Comparison of ENCODE assay signal across 9 cellular contexts in the genomic region with DNA sequence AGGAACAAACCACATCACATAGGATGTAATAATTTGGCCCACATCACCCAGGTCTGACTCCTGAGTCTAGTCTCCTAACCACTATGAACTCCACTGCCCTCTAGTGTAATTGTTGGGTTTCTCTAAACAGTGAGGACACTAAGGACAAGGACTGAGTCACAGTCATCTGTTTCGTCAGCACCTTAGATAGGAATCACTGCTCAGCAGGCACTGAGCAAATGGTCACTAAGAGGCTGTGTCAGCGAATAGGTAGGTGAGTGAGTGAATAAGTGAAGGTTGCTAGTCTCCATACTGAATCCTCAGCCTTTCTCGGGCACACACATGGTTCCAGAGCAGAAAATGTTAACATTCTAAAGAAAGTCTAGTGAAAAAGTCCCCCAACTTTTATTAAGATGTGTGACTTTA.
DNase-seq lines count a peak whose midpoint lies in the region; ATAC-seq and TF ChIP-seq lines count a peak whose summit lies in the region.
"Had no signal": no experiment of that assay in that cellular context is flagged by ENCODE, and none has a peak within 500 bp of the region (broad histone marks: within the 10 kb centered on the region; RNA-seq: fewer than 3 reads in every experiment).

No MANE protein-coding gene starts in this region.

- H3K27me3 Mint-ChIP-seq in Caco-2 (ENCODE audit: insufficient read depth, unreplicated experiment), result no peaks in the 10 kb centered on the region

- no peak overlapping the region for H3K9ac ChIP-seq in mesenchymal stem cell (ENCODE audit: low read length)

- no TSS peak for BruUV-seq in Caco-2 (replicated peaks; lab: Mats Ljungman, UMichigan)

- no peak overlapping the region for H3K14ac ChIP-seq in mesenchymal stem cell (ENCODE audit: low read length in 2 of 2)

- H2AK5ac ChIP-seq in mesenchymal stem cell (ENCODE audit: low read length, severe bottlenecking), result no peak overlapping the region

- H2BK120ac ChIP-seq in mesenchymal stem cell (ENCODE audit: low read depth, low read length), result no peak overlapping the region

- WGBS in mesenchymal stem cell, result 0% methylated on average over 2 of the region's 3 CpGs

- H3K9me3 Mint-ChIP-seq in Caco-2 (ENCODE audit: unreplicated experiment), result no peaks in the 10 kb centered on the region

- DNase-seq in Caco-2, result peak; percentile 43 to 58
- DNase-seq in NCI-H774 (lab: John Stamatoyannopoulos, UW), result peak; percentile 70
- peak; percentile 50 for DNase-seq in cerebellar cortex (ENCODE audit: low spot score)
- peak; percentile 75 for DNase-seq in mesenchymal stem cell
- no peak for DNase-seq in NCI-H1048 (lab: John Stamatoyannopoulos, UW)

- CTCF ChIA-PET in Caco-2 (lab: Charles Lee), result no interaction called here

- H3K4me3 ChIP-seq in Caco-2 (ENCODE audit: low read depth, low read length) (no peak overlapping the region), mesenchymal stem cell (ENCODE audit: insufficient read depth in 1 of 2, low read depth in 1 of 2, low read length in 2 of 2) (no peak overlapping the region)
- H3K4me3 ChIP-seq: SK-N-MC had no signal

- peaks cover 7% of the 10 kb centered on the region for H3K4me1 Mint-ChIP-seq in Caco-2 (ENCODE audit: low read depth, unreplicated experiment)

- POLR2A ChIA-PET in Caco-2 (lab: Charles Lee), result no interaction called here

- no peak overlapping the region for H4K8ac ChIP-seq in mesenchymal stem cell (ENCODE audit: low read length)

- ATAC-seq in GM19043 (IDR thresholded peaks at IDR 0.05; ENCODE audit: low read depth, unreplicated experiment), result peak; percentile 70
- peak; percentile 84 for ATAC-seq in HG03378 (IDR thresholded peaks at IDR 0.05; ENCODE audit: unreplicated experiment)
- no peak for ATAC-seq in GM21528 (IDR thresholded peaks at IDR 0.05; ENCODE audit: low FRiP score, unreplicated experiment)

- H3K4me3 Mint-ChIP-seq in Caco-2 (ENCODE audit: unreplicated experiment), result no peak overlapping the region

- H3K23ac ChIP-seq in mesenchymal stem cell (ENCODE audit: low read length in 2 of 2), result no peak overlapping the region

- H3K79me1 ChIP-seq in mesenchymal stem cell (replicated peaks; ENCODE audit: low read length, poor library complexity, severe bottlenecking), result no peaks in the 10 kb centered on the region

- no peak overlapping the region for H3K27ac Mint-ChIP-seq in Caco-2 (ENCODE audit: unreplicated experiment)

- TF ChIP-seq CTCF in Caco-2 (IDR thresholded peaks at IDR 0.05; ENCODE audit: insufficient read depth in 1 of 2, low read depth in 1 of 2, low read length in 1 of 2, severe bottlenecking in 1 of 2, unreplicated experiment in 1 of 2), result peak in 1 of 2 experiments; percentile 60

- no peak overlapping the region for H4K91ac ChIP-seq in mesenchymal stem cell (ENCODE audit: low read length)

- H2AFZ ChIP-seq in mesenchymal stem cell (ENCODE audit: low read depth, low read length), result no peak overlapping the region

- intact Hi-C loops in Caco-2 (cut with micrococcal nuclease; ENCODE audit: unreplicated experiment), result loop anchor here (1.0 kb wide), 2 partner anchors 16 to 145 kb away; no protein-coding TSS in a partner anchor

- H3K4me1 ChIP-seq in Caco-2 (no peaks in the 10 kb centered on the region; the same call in 1 of the 2 replicates), mesenchymal stem cell (ENCODE audit: control insufficient read depth, insufficient read depth, low read depth, low read length) (peaks cover 2% of the 10 kb centered on the region)

- H3K27ac ChIP-seq in mesenchymal stem cell (ENCODE audit: low read length, poor library complexity, severe bottlenecking), result no peak overlapping the region
- H3K27ac ChIP-seq: SK-N-MC had no signal

- H3K4ac ChIP-seq in mesenchymal stem cell (ENCODE audit: low read depth in 1 of 2, low read length in 2 of 2), result no peak overlapping the region

- H3K18ac ChIP-seq in mesenchymal stem cell (ENCODE audit: low read depth in 1 of 2, low read length in 2 of 2), result no peak overlapping the region

- H3K4me2 ChIP-seq in mesenchymal stem cell (ENCODE audit: low read length, poor library complexity, severe bottlenecking), result no peak overlapping the region

- H3K36me3 ChIP-seq in Caco-2 (ENCODE audit: control insufficient read depth, insufficient read depth, low read length) (no peaks in the 10 kb centered on the region), mesenchymal stem cell (ENCODE audit: control insufficient read depth in 1 of 2, insufficient read depth in 2 of 2, low read depth in 1 of 2, low read length in 2 of 2) (no peaks in the 10 kb centered on the region)

- H3K9me3 ChIP-seq in Caco-2, result no peaks in the 10 kb centered on the region
- H3K9me3 ChIP-seq in mesenchymal stem cell (ENCODE audit: control insufficient read depth, low read length), result no peaks in the 10 kb centered on the region

- H3K27me3 ChIP-seq in Caco-2 (replicated peaks; ENCODE audit: control insufficient read depth, insufficient read depth, low read length) (no peaks in the 10 kb centered on the region), mesenchymal stem cell (ENCODE audit: control insufficient read depth in 1 of 2, insufficient read depth in 1 of 2, low read length in 2 of 2) (peaks cover 0 to 3% of the 10 kb centered on the region in 2 experiments)

- no peaks in the 10 kb centered on the region for H3K36me3 Mint-ChIP-seq in Caco-2 (ENCODE audit: insufficient read depth, unreplicated experiment)

- H2BK5ac ChIP-seq in mesenchymal stem cell (ENCODE audit: low read depth, low read length, poor library complexity, severe bottlenecking), result no peak overlapping the region

- no peak overlapping the region for H2BK12ac ChIP-seq in mesenchymal stem cell (ENCODE audit: low read length in 2 of 2)

- H2BK15ac ChIP-seq in mesenchymal stem cell (ENCODE audit: low read depth, poor library complexity, severe bottlenecking), result no peak overlapping the region
